Comparison of ENCODE assay signal across 19 cellular contexts in genomic region chr22:23272834-23273233, GRCh38.
DNase-seq lines count a peak whose midpoint lies in the region; ATAC-seq, FAIRE-seq and TF ChIP-seq lines count a peak whose summit lies in the region.
"Had no signal": no experiment of that assay in that cellular context is flagged by ENCODE, and none has a peak within 500 bp of the region (broad histone marks: within the 10 kb centered on the region; RNA-seq: fewer than 3 reads in every experiment).

No MANE protein-coding gene starts in this region.

- WGBS in K562 (ENCODE audit: insufficient coverage, low coverage, missing lambda C conversion rate): 90% methylated on average over 11 of the region's 11 CpGs
- WGBS in endodermal cell (ENCODE audit: insufficient coverage in 1 of 2, insufficient read length in 1 of 2), 2 experiments: 95% methylated on average over 9 to 11 of the region's 11 CpGs

- POLR2A ChIA-PET in K562 (lab: Yijun Ruan, JAX): interaction anchor here (0.6 to 14.2 kb wide), 14 partner anchors 7 to 315 kb away, joined by 3 to 237 read pairs (median 4); partner anchors contain the start of gene BCR

- TF ChIP-seq RAD21 in K562 (CRISPR knock-in tag; conservative IDR thresholded peaks at IDR 0.05 in 1 of 2, IDR thresholded peaks at IDR 0.05 in 1 of 2): peak in 1 of 2 experiments; percentile 16; a peak in 1 of 4 replicates

- H3K36me3 Mint-ChIP-seq in endodermal cell (ENCODE audit: low read depth): peaks cover 73% of the 10 kb centered on the region
- H3K36me3 Mint-ChIP-seq in stimulated activated effector memory CD8-positive, alpha-beta T cell treated with anti-CD3 and anti-CD28 coated beads, Interleukin-12 subunit alpha, Interleukin-12 subunit beta, amount 100 ng/mL, for 72 hours: peaks cover 20% of the 10 kb centered on the region

- no peaks in the 10 kb centered on the region for H3K9me3 ChIP-seq in OCI-LY1 (ENCODE audit: low read length)
- no peaks in the 10 kb centered on the region for H3K9me3 ChIP-seq in K562 (replicated peaks; ENCODE audit: control insufficient read depth, insufficient read depth, low read depth, low read length)
- H3K9me3 ChIP-seq in endodermal cell (ENCODE audit: control insufficient read depth, low read length): no peaks in the 10 kb centered on the region
- H3K9me3 ChIP-seq: BE2C, HAP-1 had no signal

- H3F3A ChIP-seq in OCI-LY1 (ENCODE audit: insufficient read depth, low read length): peaks cover 7% of the 10 kb centered on the region; the same call in 1 of the 2 replicates

- no peak overlapping the region for H3K27ac ChIP-seq in OCI-LY1 (ENCODE audit: low read depth, low read length, poor library complexity, severe bottlenecking)
- no peak overlapping the region for H3K27ac ChIP-seq in K562 (ENCODE audit: extremely low read depth, low read depth, low read length)
- no peak overlapping the region for H3K27ac ChIP-seq in endodermal cell (ENCODE audit: low read depth, low read length)
- H3K27ac ChIP-seq: HL-60 had no signal

- BruUV-seq in K562 (replicated peaks; lab: Mats Ljungman, UMichigan): no TSS peak

- H4K20me1 ChIP-seq in OCI-LY1 (ENCODE audit: insufficient read depth, low read length) (no peaks in the 10 kb centered on the region), K562 (replicated peaks; ENCODE audit: control insufficient read depth, insufficient read depth, low read length) (peaks cover 82% of the 10 kb centered on the region)

- in situ Hi-C loops in K562 (cut with MboI): no loop called here

- peaks cover 41% of the 10 kb centered on the region for H3K9me1 ChIP-seq in K562 (ENCODE audit: control insufficient read depth, insufficient read depth, low read length)

- H3K4me3 ChIP-seq in OCI-LY1 (ENCODE audit: low read depth, low read length, poor library complexity, severe bottlenecking) (no peak overlapping the region), K562 (no peak overlapping the region), endodermal cell (ENCODE audit: low read length) (no peak overlapping the region)
- H3K4me3 ChIP-seq: HAP-1 had no signal

- no peak overlapping the region for H2AFZ ChIP-seq in OCI-LY1 (ENCODE audit: low read length)
- no peak overlapping the region for H2AFZ ChIP-seq in K562 (ENCODE audit: low read depth, low read length)

- no peak overlapping the region for H3K27ac Mint-ChIP-seq in endodermal cell
- peak overlapping the region; percentile 79 for H3K27ac Mint-ChIP-seq in stimulated activated effector memory CD8-positive, alpha-beta T cell treated with anti-CD3 and anti-CD28 coated beads, Interleukin-12 subunit alpha, Interleukin-12 subunit beta, amount 100 ng/mL, for 72 hours

- TF ChIP-seq EP300 in K562 (IDR thresholded peaks at IDR 0.05; ENCODE audit: low read length): no peak

- peak in 3 of 4 experiments; percentile 20 to 62 (median 51) for DNase-seq in K562 (ENCODE audit: extremely low read depth in 1 of 4, low spot score in 3 of 4)
- no peak for DNase-seq in endodermal cell
- no peak for DNase-seq in stimulated activated effector memory CD8-positive, alpha-beta T cell treated with anti-CD3 and anti-CD28 coated beads, Interleukin-12 subunit alpha, Interleukin-12 subunit beta, amount 100 ng/mL, for 72 hours (ENCODE audit: low spot score in 2 of 2)
- DNase-seq in NCI-H510A (lab: John Stamatoyannopoulos, UW): no peak
- no peak for DNase-seq in DMS 273 treated with DMSO at 0.1 percent for 48 hours (lab: John Stamatoyannopoulos, UW)
- DNase-seq in cerebellum (ENCODE audit: low spot score): no peak
- DNase-seq: ACHN; BE2C; C1 segment of cervical spinal cord; CD4-positive, CD25-positive, alpha-beta regulatory T cell; CD8-positive, alpha-beta memory T cell; COR-L47 had no signal

- no peak for TF ChIP-seq POLR2A in K562 (conservative IDR thresholded peaks at IDR 0.05)

- FAIRE-seq in K562 (lab: Jason Lieb, UNC): no peak
- FAIRE-seq: A204.1, G401.6, GM12891, GM19239 had no signal

- CTCF ChIA-PET in K562 (lab: Yijun Ruan, JAX; ENCODE audit: low intra/inter-chr PET ratio): interaction anchor here (3.4 kb wide), 1 partner anchor 95 kb away, joined by 25 read pairs; no protein-coding TSS in a partner anchor

- H3K4me1 Mint-ChIP-seq in endodermal cell: peaks cover 16% of the 10 kb centered on the region
- H3K4me1 Mint-ChIP-seq in stimulated activated effector memory CD8-positive, alpha-beta T cell treated with anti-CD3 and anti-CD28 coated beads, Interleukin-12 subunit alpha, Interleukin-12 subunit beta, amount 100 ng/mL, for 72 hours: peaks cover 16% of the 10 kb centered on the region
- H3K4me1 Mint-ChIP-seq: CD8-positive, alpha-beta memory T cell had no signal

- TF ChIP-seq CTCF in OCI-LY1 (IDR thresholded peaks at IDR 0.05; ENCODE audit: low read length): peak; percentile 13; the same call in 1 of the 2 replicates
- no peak; a peak in 2 of 6 replicates for TF ChIP-seq CTCF in K562 (IDR thresholded peaks at IDR 0.05 in 2 of 3, conservative IDR thresholded peaks at IDR 0.05 in 1 of 3; ENCODE audit: insufficient read depth in 2 of 3, low read depth in 1 of 3, low read length in 3 of 3)
- peak; percentile 14 for TF ChIP-seq CTCF in endodermal cell (conservative IDR thresholded peaks at IDR 0.05)

- no peaks in the 10 kb centered on the region for H3K79me2 ChIP-seq in OCI-LY1 (ENCODE audit: insufficient read depth, low read length)
- no peaks in the 10 kb centered on the region for H3K79me2 ChIP-seq in K562 (ENCODE audit: control insufficient read depth, insufficient read depth, low read length)

- no peaks in the 10 kb centered on the region for H3K9me3 Mint-ChIP-seq in endodermal cell
- no peaks in the 10 kb centered on the region for H3K9me3 Mint-ChIP-seq in stimulated activated effector memory CD8-positive, alpha-beta T cell treated with anti-CD3 and anti-CD28 coated beads, Interleukin-12 subunit alpha, Interleukin-12 subunit beta, amount 100 ng/mL, for 72 hours
- H3K9me3 Mint-ChIP-seq: CD4-positive, CD25-positive, alpha-beta regulatory T cell; CD8-positive, alpha-beta memory T cell had no signal

- no peak overlapping the region for H3K4me3 Mint-ChIP-seq in endodermal cell
- H3K4me3 Mint-ChIP-seq in stimulated activated effector memory CD8-positive, alpha-beta T cell treated with anti-CD3 and anti-CD28 coated beads, Interleukin-12 subunit alpha, Interleukin-12 subunit beta, amount 100 ng/mL, for 72 hours: no peak overlapping the region
- H3K4me3 Mint-ChIP-seq: CD4-positive, CD25-positive, alpha-beta regulatory T cell had no signal

- no peaks in the 10 kb centered on the region for H3K9me2 ChIP-seq in OCI-LY1 (ENCODE audit: low read depth, low read length)

- H3K27me3 Mint-ChIP-seq in endodermal cell (ENCODE audit: insufficient read depth): no peaks in the 10 kb centered on the region
- H3K27me3 Mint-ChIP-seq: CD4-positive, CD25-positive, alpha-beta regulatory T cell; CD8-positive, alpha-beta memory T cell had no signal

- intact Hi-C loops in K562 (cut with micrococcal nuclease): no loop called here

- peaks cover 47% of the 10 kb centered on the region for H3K4me1 ChIP-seq in OCI-LY1 (ENCODE audit: insufficient read depth, low read length, severe bottlenecking)
- H3K4me1 ChIP-seq in K562 (replicated peaks in 1 of 2; ENCODE audit: control insufficient read depth in 2 of 2, insufficient read depth in 2 of 2, low read length in 2 of 2): peaks cover 4 to 33% of the 10 kb centered on the region in 2 experiments; a peak in 4 of 5 replicates
- H3K4me1 ChIP-seq in endodermal cell (ENCODE audit: control insufficient read depth, insufficient read depth, low read length): no peaks in the 10 kb centered on the region
- H3K4me1 ChIP-seq: BE2C, HAP-1 had no signal

- peaks cover 75% of the 10 kb centered on the region for H3K36me3 ChIP-seq in OCI-LY1 (ENCODE audit: insufficient read depth, low read length)
- peaks cover 94% of the 10 kb centered on the region for H3K36me3 ChIP-seq in K562 (ENCODE audit: control insufficient read depth, insufficient read depth, low read length)
- H3K36me3 ChIP-seq in endodermal cell (ENCODE audit: control insufficient read depth, insufficient read depth, low read length): peaks cover 89% of the 10 kb centered on the region
- H3K36me3 ChIP-seq: BE2C, HAP-1 had no signal

- no peaks in the 10 kb centered on the region for H3K27me3 ChIP-seq in OCI-LY1 (ENCODE audit: insufficient read depth, low read length)
- H3K27me3 ChIP-seq in K562 (ENCODE audit: control insufficient read depth in 2 of 2, insufficient read depth in 2 of 2, low read length in 2 of 2): no peaks in the 10 kb centered on the region
- no peaks in the 10 kb centered on the region for H3K27me3 ChIP-seq in endodermal cell (ENCODE audit: control insufficient read depth, insufficient read depth, low read length, poor library complexity, severe bottlenecking)
- H3K27me3 ChIP-seq: BE2C had no signal

- H3K9ac ChIP-seq in OCI-LY1 (ENCODE audit: low read length): no peak overlapping the region
- peak overlapping the region in 1 of 2 experiments; percentile 12; a peak in 2 of 4 replicates for H3K9ac ChIP-seq in K562 (ENCODE audit: insufficient read depth in 1 of 2, low read depth in 2 of 2, low read length in 2 of 2)
- no peak overlapping the region for H3K9ac ChIP-seq in endodermal cell (ENCODE audit: extremely low read depth, low read length, poor library complexity, severe bottlenecking)

- no peak; the same call in 2 of the 3 replicates for ATAC-seq in K562
- ATAC-seq in stimulated activated effector memory CD8-positive, alpha-beta T cell treated with anti-CD3 and anti-CD28 coated beads, Interleukin-12 subunit alpha, Interleukin-12 subunit beta, amount 100 ng/mL, for 72 hours: no peak

- H3K4me2 ChIP-seq in OCI-LY1 (ENCODE audit: low read length) (no peak overlapping the region), K562 (ENCODE audit: insufficient read depth, low read length) (no peak overlapping the region)

TF ChIP-seq in K562, 482 proteins besides CTCF, POLR2A, EP300 and RAD21 (continues in another document):
- no peak for TF ChIP-seq HBP1 (CRISPR knock-in tag; IDR thresholded peaks at IDR 0.05)
- no peak for TF ChIP-seq GABPB2 (CRISPR knock-in tag; conservative IDR thresholded peaks at IDR 0.05)

Comparison
In these comparisons a context has a peak if more than half of its experiments do, and no peak if none do; other contexts are left out.
1. CTCF ChIP-seq: peak in OCI-LY1 (single experiment) and endodermal cell (single experiment); none in K562 (0 of 3).
2. DNase-seq: peak in K562 (3 of 4); none in endodermal cell (single experiment), stimulated activated effector memory CD8-positive, alpha-beta T cell treated with anti-CD3 and anti-CD28 coated beads, Interleukin-12 subunit alpha, Interleukin-12 subunit beta, amount 100 ng/mL, for 72 hours (0 of 2), NCI-H510A (single experiment), DMS 273 treated with DMSO at 0.1 percent for 48 hours (single experiment) and cerebellum (single experiment).